ENCODE assay signal across 26 cellular contexts in genomic region chr9:136009516-136009915, GRCh38. TPM values are rescaled to one million over a fixed set of nuclear protein-coding genes. Genes with fewer than 3 reads are reported as not detected.
DNase-seq lines count a peak whose midpoint lies in the region; ATAC-seq, FAIRE-seq and TF ChIP-seq lines count a peak whose summit lies in the region.
"Had no signal": no experiment of that assay in that cellular context is flagged by ENCODE, and none has a peak within 500 bp of the region (broad histone marks: within the 10 kb centered on the region; RNA-seq: fewer than 3 reads in every experiment).

No MANE protein-coding gene starts in this region.

- no peak overlapping the region; a peak in 1 of 22 replicates for H3K27ac ChIP-seq in BLaER1 treated with 17β-estradiol and CSF1 and Interleukin-3, amounts not matched to agents 10 nM and 100 nM
- H3K27ac ChIP-seq in OCI-LY7 (ENCODE audit: low read depth, low read length, poor library complexity, severe bottlenecking) = no peak overlapping the region
- H3K27ac ChIP-seq in kidney (ENCODE audit: low read depth in 2 of 2, low read length in 2 of 2) = no peak overlapping the region
- no peak overlapping the region for H3K27ac ChIP-seq in psoas muscle
- no peak overlapping the region for H3K27ac ChIP-seq in endodermal cell (ENCODE audit: low read depth, low read length)
- H3K27ac ChIP-seq: KMS-11, neural progenitor cell, thyroid gland had no signal

- DNase-seq in OCI-LY7 (ENCODE audit: low spot score) = no peak
- peak; percentile 64 for DNase-seq in kidney
- DNase-seq in psoas muscle = peak; percentile 8 to 46
- DNase-seq in NK-92 (lab: John Stamatoyannopoulos, UW; ENCODE audit: unreplicated experiment) = no peak
- DNase-seq in endodermal cell = no peak
- no peak for DNase-seq in HuH-7 (ENCODE audit: low spot score)
- DNase-seq in SW480 (ENCODE audit: low spot score) = no peak
- DNase-seq: activated CD4-positive, alpha-beta T cell treated with anti-CD3 and anti-CD28 coated beads, Interleukin-2, amount 10 ng/mL, durations not matched to agents 24 days and 14 days; activated naive CD8-positive, alpha-beta T cell treated with anti-CD3 and anti-CD28 coated beads, Interleukin-2, amount 50 U/mL, for 24 hours; activated T-cell treated with anti-CD3 and anti-CD28 coated beads, Interleukin-2, amount 50 U/mL, for 4 hours; DMS79 treated with DMSO at 0.1 percent for 48 hours; GF-D8; HCEC 1CT; NCI-H1436 treated with DMSO at 0.1 percent for 48 hours; NCI-H446 treated with DMSO at 0.1 percent for 48 hours; PC-3; SHP77; stimulated activated naive CD4-positive, alpha-beta T cell; T-helper 9 cell; thyroid gland had no signal

- TF ChIP-seq CTCF in OCI-LY7 (conservative IDR thresholded peaks at IDR 0.05; ENCODE audit: low read length) = no peak
- no peak for TF ChIP-seq CTCF in kidney (IDR thresholded peaks at IDR 0.05; ENCODE audit: borderline replicate concordance, extremely low read depth, insufficient read depth)
- no peak for TF ChIP-seq CTCF in psoas muscle (IDR thresholded peaks at IDR 0.05)
- TF ChIP-seq CTCF in endodermal cell (conservative IDR thresholded peaks at IDR 0.05) = no peak

- no peak overlapping the region for H3K27ac Mint-ChIP-seq in endodermal cell
- H3K27ac Mint-ChIP-seq: activated CD4-positive, alpha-beta T cell treated with anti-CD3 and anti-CD28 coated beads, Interleukin-2, amount 10 ng/mL, durations not matched to agents 24 days and 14 days; activated naive CD8-positive, alpha-beta T cell treated with anti-CD3 and anti-CD28 coated beads, Interleukin-2, amount 50 U/mL, for 24 hours; neural progenitor cell had no signal

- H3K9ac ChIP-seq in BLaER1 treated with 17β-estradiol and CSF1 and Interleukin-3, amounts not matched to agents 10 nM and 100 nM = peak overlapping the region in 2 of 11 experiments; percentile 37 to 49; a peak in 2 of 22 replicates
- H3K9ac ChIP-seq in kidney (ENCODE audit: low read length in 2 of 2) = no peak overlapping the region
- H3K9ac ChIP-seq in endodermal cell (ENCODE audit: extremely low read depth, low read length, poor library complexity, severe bottlenecking) = no peak overlapping the region
- H3K9ac ChIP-seq: KMS-11, neural progenitor cell had no signal

- H3K36me3 Mint-ChIP-seq in endodermal cell (ENCODE audit: low read depth) = peaks cover 2% of the 10 kb centered on the region
- H3K36me3 Mint-ChIP-seq: neural progenitor cell had no signal

- no peaks in the 10 kb centered on the region for H3K79me2 ChIP-seq in OCI-LY7 (ENCODE audit: insufficient read depth, low read depth, low read length)

- H3K9me2 ChIP-seq in OCI-LY7 (ENCODE audit: insufficient read depth, low read length) = no peaks in the 10 kb centered on the region

- peaks cover 0 to 99% (median 7%) of the 10 kb centered on the region in 11 experiments; a peak in 10 of 22 replicates for H4K20me1 ChIP-seq in BLaER1 treated with 17β-estradiol and CSF1 and Interleukin-3, amounts not matched to agents 10 nM and 100 nM
- H4K20me1 ChIP-seq in OCI-LY7 (ENCODE audit: insufficient read depth, low read length) = no peaks in the 10 kb centered on the region

- FAIRE-seq in kidney (lab: Jason Lieb, UNC) = no peak
- FAIRE-seq: endothelial cell of umbilical vein had no signal

- no TSS peak for BruUV-seq in OCI-LY7 (replicated peaks; lab: Mats Ljungman, UMichigan)

- H3K27me3 ChIP-seq in BLaER1 treated with 17β-estradiol and CSF1 and Interleukin-3, amounts not matched to agents 10 nM and 100 nM = no peaks in the 10 kb centered on the region
- no peaks in the 10 kb centered on the region for H3K27me3 ChIP-seq in psoas muscle (ENCODE audit: insufficient read depth in 3 of 3, low read length in 2 of 3)
- no peaks in the 10 kb centered on the region for H3K27me3 ChIP-seq in endodermal cell (ENCODE audit: control insufficient read depth, insufficient read depth, low read length, poor library complexity, severe bottlenecking)
- H3K27me3 ChIP-seq: neural progenitor cell, thyroid gland had no signal

- no peak overlapping the region for H3K4me3 ChIP-seq in BLaER1 treated with 17β-estradiol and CSF1 and Interleukin-3, amounts not matched to agents 10 nM and 100 nM
- H3K4me3 ChIP-seq in OCI-LY7 (ENCODE audit: low read depth, low read length, poor library complexity, severe bottlenecking) (no peak overlapping the region), kidney (ENCODE audit: low read length in 2 of 2) (no peak overlapping the region), psoas muscle (no peak overlapping the region), endodermal cell (ENCODE audit: low read length) (no peak overlapping the region)
- H3K4me3 ChIP-seq: neural progenitor cell, thyroid gland had no signal

- H3K4me2 ChIP-seq in BLaER1 treated with 17β-estradiol and CSF1 and Interleukin-3, amounts not matched to agents 10 nM and 100 nM = peak overlapping the region in 7 of 11 experiments; percentile 4 to 58 (median 32); a peak in 12 of 22 replicates
- H3K4me2 ChIP-seq in OCI-LY7 (ENCODE audit: low read length) = peak overlapping the region; percentile 30
- H3K4me2 ChIP-seq: KMS-11, neural progenitor cell had no signal

- intact Hi-C loops in OCI-LY7 (cut with micrococcal nuclease; ENCODE audit: unreplicated experiment) (no loop called here), kidney (cut with DNase I) (no loop called here), psoas muscle (cut with DNase I) (no loop called here)

- no peaks in the 10 kb centered on the region for H3K27me3 Mint-ChIP-seq in endodermal cell (ENCODE audit: insufficient read depth)
- H3K27me3 Mint-ChIP-seq: activated CD4-positive, alpha-beta T cell treated with anti-CD3 and anti-CD28 coated beads, Interleukin-2, amount 10 ng/mL, durations not matched to agents 24 days and 14 days; activated naive CD8-positive, alpha-beta T cell treated with anti-CD3 and anti-CD28 coated beads, Interleukin-2, amount 50 U/mL, for 24 hours; central memory CD8-positive, alpha-beta T cell had no signal

- H3K4me1 Mint-ChIP-seq in endodermal cell = peaks cover 8% of the 10 kb centered on the region
- H3K4me1 Mint-ChIP-seq: activated CD4-positive, alpha-beta T cell treated with anti-CD3 and anti-CD28 coated beads, Interleukin-2, amount 10 ng/mL, durations not matched to agents 24 days and 14 days; activated naive CD8-positive, alpha-beta T cell treated with anti-CD3 and anti-CD28 coated beads, Interleukin-2, amount 50 U/mL, for 24 hours had no signal

- no peak overlapping the region; the same call in 1 of the 2 replicates for H2AFZ ChIP-seq in OCI-LY7 (ENCODE audit: low read length)
- H2AFZ ChIP-seq: neural progenitor cell had no signal

- ATAC-seq in psoas muscle = no peak
- ATAC-seq: activated naive CD8-positive, alpha-beta T cell treated with anti-CD3 and anti-CD28 coated beads, Interleukin-2, amount 50 U/mL, for 24 hours; activated T-cell treated with anti-CD3 and anti-CD28 coated beads, Interleukin-2, amount 50 U/mL, for 4 hours; sciatic nerve had no signal

- peaks cover 0 to 71% (median 0%) of the 10 kb centered on the region in 11 experiments; a peak in 10 of 22 replicates for H3K36me3 ChIP-seq in BLaER1 treated with 17β-estradiol and CSF1 and Interleukin-3, amounts not matched to agents 10 nM and 100 nM
- no peaks in the 10 kb centered on the region for H3K36me3 ChIP-seq in OCI-LY7 (ENCODE audit: insufficient read depth, low read length)
- H3K36me3 ChIP-seq in kidney (ENCODE audit: control insufficient read depth in 1 of 2, insufficient read depth in 2 of 2, low read length in 2 of 2) = no peaks in the 10 kb centered on the region
- H3K36me3 ChIP-seq in psoas muscle (ENCODE audit: insufficient read depth in 1 of 2, low read depth in 1 of 2) = peaks cover 0 to 54% of the 10 kb centered on the region in 2 donors
- no peaks in the 10 kb centered on the region for H3K36me3 ChIP-seq in endodermal cell (ENCODE audit: control insufficient read depth, insufficient read depth, low read length)
- H3K36me3 ChIP-seq: neural progenitor cell had no signal

- CTCF ChIA-PET in OCI-LY7 (lab: Charles Lee; ENCODE audit: unreplicated experiment) = no interaction called here

- peaks cover 21 to 63% (median 49%) of the 10 kb centered on the region in 10 experiments for H3K4me1 ChIP-seq in BLaER1 treated with 17β-estradiol and CSF1 and Interleukin-3, amounts not matched to agents 10 nM and 100 nM
- H3K4me1 ChIP-seq in OCI-LY7 (ENCODE audit: insufficient read depth, low read length, poor library complexity, severe bottlenecking) (peaks cover 83% of the 10 kb centered on the region), kidney (ENCODE audit: control insufficient read depth in 1 of 2, insufficient read depth in 1 of 2, low read depth in 1 of 2, low read length in 2 of 2) (peaks cover 5% of the 10 kb centered on the region in 2 donors), psoas muscle (peaks cover 10% of the 10 kb centered on the region), endodermal cell (ENCODE audit: control insufficient read depth, insufficient read depth, low read length) (peaks cover 3% of the 10 kb centered on the region)

- H3K4me3 Mint-ChIP-seq in endodermal cell = no peak overlapping the region
- H3K4me3 Mint-ChIP-seq: activated CD4-positive, alpha-beta T cell treated with anti-CD3 and anti-CD28 coated beads, Interleukin-2, amount 10 ng/mL, durations not matched to agents 24 days and 14 days; activated naive CD8-positive, alpha-beta T cell treated with anti-CD3 and anti-CD28 coated beads, Interleukin-2, amount 50 U/mL, for 24 hours; activated T-cell treated with anti-CD3 and anti-CD28 coated beads, Interleukin-2, amount 50 U/mL, for 4 hours; central memory CD8-positive, alpha-beta T cell; neural progenitor cell had no signal

- 90 to 94% (median 93%) methylated on average over 16 of the region's 16 CpGs for WGBS in psoas muscle, 3 donors
- WGBS in endodermal cell (ENCODE audit: insufficient coverage in 1 of 2, insufficient read length in 1 of 2), 2 experiments = 89 to 100% methylated on average over 3 to 16 of the region's 16 CpGs

- POLR2A ChIA-PET in OCI-LY7 (lab: Charles Lee) = no interaction called here

- no peaks in the 10 kb centered on the region for H3K9me3 ChIP-seq in BLaER1 treated with 17β-estradiol and CSF1 and Interleukin-3, amounts not matched to agents 10 nM and 100 nM (replicated peaks in 1 of 11)
- no peaks in the 10 kb centered on the region for H3K9me3 ChIP-seq in OCI-LY7 (ENCODE audit: low read length)
- H3K9me3 ChIP-seq in kidney (ENCODE audit: control insufficient read depth in 1 of 2, low read length in 2 of 2) = no peaks in the 10 kb centered on the region
- no peaks in the 10 kb centered on the region for H3K9me3 ChIP-seq in psoas muscle
- H3K9me3 ChIP-seq in endodermal cell (ENCODE audit: control insufficient read depth, low read length) = no peaks in the 10 kb centered on the region
- H3K9me3 ChIP-seq: thyroid gland had no signal

- no peaks in the 10 kb centered on the region for H3K9me3 Mint-ChIP-seq in endodermal cell
- H3K9me3 Mint-ChIP-seq: activated CD4-positive, alpha-beta T cell treated with anti-CD3 and anti-CD28 coated beads, Interleukin-2, amount 10 ng/mL, durations not matched to agents 24 days and 14 days; activated naive CD8-positive, alpha-beta T cell treated with anti-CD3 and anti-CD28 coated beads, Interleukin-2, amount 50 U/mL, for 24 hours; activated T-cell treated with anti-CD3 and anti-CD28 coated beads, Interleukin-2, amount 50 U/mL, for 4 hours; central memory CD8-positive, alpha-beta T cell; neural progenitor cell had no signal

RNA-seq across cellular contexts. Expression of gene UBAC1, which starts 48.3 kb away (rescaled TPM):
- total RNA-seq in OCI-LY7 (2014; rRNA removed; shearing (Covaris generic)) = 59.2 and 75.7 TPM in 2 replicates
- total RNA-seq in OCI-LY7 (2022) (42.3 and 42.4 TPM in 2 replicates), kidney (40.2 TPM), psoas muscle (100 to 1,000 TPM; 140 to 233 (median 174) TPM), endodermal cell (10 to 100 TPM; 47.9 to 48.4 TPM)
- polyA plus RNA-seq in kidney (ENCODE audit: insufficient read depth, low read depth, low replicate concordance) (52.6 TPM), psoas muscle (100 to 1,000 TPM in 2 of 3 donors, 10 to 100 TPM in 1; 71.1 to 261 (median 154) TPM)
- 43.3 TPM for polyA plus RNA-seq in endodermal cell (2013, experiment 1 of 2)
- 38.8 TPM for polyA plus RNA-seq in endodermal cell (2013, experiment 2 of 2)

Comparison
In these comparisons a context has a peak if more than half of its experiments do, and no peak if none do; other contexts are left out.
1. DNase-seq: peak in kidney (single experiment) and psoas muscle (2 of 2); none in OCI-LY7 (single experiment), NK-92 (single experiment), endodermal cell (single experiment), HuH-7 (single experiment) and SW480 (single experiment).